In genomic region chr11:34773826-34774225, GRCh38 we compare ENCODE assay signal across 28 cellular contexts.
DNase-seq lines count a peak whose midpoint lies in the region; ATAC-seq, FAIRE-seq and TF ChIP-seq lines count a peak whose summit lies in the region.
"Had no signal": no experiment of that assay in that cellular context is flagged by ENCODE, and none has a peak within 500 bp of the region (broad histone marks: within the 10 kb centered on the region; RNA-seq: fewer than 3 reads in every experiment).

No MANE protein-coding gene starts in this region.

- no peak for TF ChIP-seq EP300 in A549 (IDR thresholded peaks at IDR 0.05)

- in situ Hi-C loops in astrocyte of the cerebellum (cut with HindIII; ENCODE audit: low sequenced_read_pairs) = no loop called here

- H3K36me3 ChIP-seq in HCT116 (ENCODE audit: control insufficient read depth in 1 of 2, insufficient read depth in 2 of 2, low read length in 2 of 2) = no peaks in the 10 kb centered on the region
- H3K36me3 ChIP-seq: gastrocnemius medialis, right atrium auricular region, SJSA1, transverse colon had no signal

- 17% methylated on average over 1 of the region's 1 CpG for WGBS in A549 (ENCODE audit: missing lambda C conversion rate)

- H3K9ac ChIP-seq in HCT116 (ENCODE audit: low read length) = no peak overlapping the region

- H3K4me1 ChIP-seq in A549 (no peaks in the 10 kb centered on the region), HCT116 (ENCODE audit: control insufficient read depth in 1 of 2, insufficient read depth in 2 of 2, low read length in 2 of 2) (no peaks in the 10 kb centered on the region)
- H3K4me1 ChIP-seq: gastrocnemius medialis, right atrium auricular region, SJSA1, transverse colon had no signal

- TF ChIP-seq CTCF in A549 (IDR thresholded peaks at IDR 0.05) (no peak), HCT116 (IDR thresholded peaks at IDR 0.05 in 2 of 3, conservative IDR thresholded peaks at IDR 0.05 in 1 of 3; ENCODE audit: borderline replicate concordance in 1 of 3, insufficient read depth in 1 of 3, low read depth in 2 of 3, low read length in 2 of 3) (no peak), astrocyte of the cerebellum (IDR thresholded peaks at IDR 0.05; ENCODE audit: low read depth, low read length, missing control alignments) (no peak)

- intact Hi-C loops in HCT116 (cut with micrococcal nuclease) = loop anchor here (10.0 kb wide), 1 partner anchor 179 kb away; no protein-coding TSS in a partner anchor

- TF ChIP-seq POLR2A in A549 (IDR thresholded peaks at IDR 0.05; ENCODE audit: low read length) (no peak), HCT116 (IDR thresholded peaks at IDR 0.05; ENCODE audit: borderline replicate concordance, extremely low read depth, insufficient read depth, insufficient read length) (no peak)

- H4K20me1 ChIP-seq in HCT116 (ENCODE audit: insufficient read depth) = no peaks in the 10 kb centered on the region

- BruUV-seq in HCT116 (replicated peaks; lab: Mats Ljungman, UMichigan) = no TSS peak

- TF ChIP-seq RAD21 in A549 (conservative IDR thresholded peaks at IDR 0.05 in 1 of 2, IDR thresholded peaks at IDR 0.05 in 1 of 2) = no peak
- TF ChIP-seq RAD21 in HCT116 (IDR thresholded peaks at IDR 0.05; ENCODE audit: low read depth) = no peak

- H3K27ac ChIP-seq in A549 (no peak overlapping the region), HCT116 (ENCODE audit: low read depth, low read length) (no peak overlapping the region)
- H3K27ac ChIP-seq: dorsolateral prefrontal cortex, gastrocnemius medialis, right atrium auricular region, SJSA1, transverse colon had no signal

- H3K4me3 ChIP-seq in A549 (no peak overlapping the region), HCT116 (replicated peaks in 1 of 2; ENCODE audit: low read depth in 1 of 2, low read length in 2 of 2) (no peak overlapping the region), astrocyte of the cerebellum (ENCODE audit: low read depth, low read length) (no peak overlapping the region)
- H3K4me3 ChIP-seq: dorsolateral prefrontal cortex, gastrocnemius medialis, right atrium auricular region, SJSA1, transverse colon had no signal

- CTCF ChIA-PET in A549 (lab: Yijun Ruan, JAX) = interaction anchor here (0.8 kb wide), 1 partner anchor 187 kb away, joined by 3 read pairs; no protein-coding TSS in a partner anchor
- CTCF ChIA-PET in HCT116 (lab: Charles Lee) = no interaction called here

- no peaks in the 10 kb centered on the region for H3K9me2 ChIP-seq in HCT116 (ENCODE audit: insufficient read depth)

- peak; percentile 63 for FAIRE-seq in A549 (lab: Jason Lieb, UNC)
- FAIRE-seq: HTR-8/SVneo, kidney had no signal

- RAD21 ChIA-PET in HCT116 (lab: Charles Lee; ENCODE audit: low non-redundant PET in 1 of 2, low total read pairs in 2 of 2, uncharacterized antibody in 2 of 2, unreplicated experiment in 2 of 2) = no interaction called here

- POLR2A ChIA-PET in A549 (lab: Yijun Ruan, JAX) (no interaction called here), HCT116 (lab: Charles Lee) (no interaction called here)

- no peaks in the 10 kb centered on the region for H3K27me3 ChIP-seq in HCT116 (ENCODE audit: insufficient read depth, low read length)
- H3K27me3 ChIP-seq: dorsolateral prefrontal cortex, right atrium auricular region, SJSA1, transverse colon had no signal

- DNase-seq in A549 (ENCODE audit: low read depth in 1 of 2, low spot score in 1 of 2) = no peak
- DNase-seq in HCT116 (ENCODE audit: low read depth, low spot score) = no peak
- peak; percentile 96 for DNase-seq in astrocyte of the cerebellum (ENCODE audit: low read depth)
- peak; percentile 60 for DNase-seq in glomerular visceral epithelial cell (ENCODE audit: extremely low spot score)
- DNase-seq in NOMO-1 treated with DMSO at 0.1 percent for 48 hours (lab: John Stamatoyannopoulos, UW; ENCODE audit: unreplicated experiment) = no peak
- DNase-seq: activated CD4-positive, alpha-beta T cell treated with anti-CD3 and anti-CD28 coated beads for 1 hour; activated CD8-positive, alpha-beta memory T cell treated with anti-CD3 and anti-CD28 coated beads for 24 hours; activated naive CD4-positive, alpha-beta T cell; activated T-cell treated with anti-CD3 and anti-CD28 coated beads, Interleukin-2, amount 50 U/mL, for 24 hours; amygdala; DMS 273 treated with DMSO at 0.1 percent for 48 hours; dorsolateral prefrontal cortex; gastrocnemius medialis; GF-D8; kidney; NCI-H1694 treated with DMSO at 0.1 percent for 48 hours; NCI-H2171 treated with DMSO at 0.1 percent for 48 hours; NCI-H774; nucleus accumbens; stimulated activated naive CD8-positive, alpha-beta T cell treated with anti-CD3 and anti-CD28 coated beads, Interleukin-15, amount 100 ng/mL, for 72 hours; transverse colon had no signal

- no peaks in the 10 kb centered on the region for H3K79me2 ChIP-seq in HCT116 (ENCODE audit: insufficient read depth, low read length)

- H3K4me2 ChIP-seq in A549 (no peak overlapping the region), HCT116 (ENCODE audit: low read length) (no peak overlapping the region)

- H2AFZ ChIP-seq in HCT116 (ENCODE audit: low read depth, low read length, poor library complexity, severe bottlenecking) = peak overlapping the region; percentile 17

- H3K9me3 ChIP-seq in A549 (no peaks in the 10 kb centered on the region), HCT116 (ENCODE audit: control insufficient read depth in 1 of 2, insufficient read depth in 1 of 2, low read depth in 1 of 2, low read length in 2 of 2) (no peaks in the 10 kb centered on the region)
- H3K9me3 ChIP-seq: gastrocnemius medialis, SJSA1, transverse colon had no signal

- ATAC-seq in A549 (no peak), HCT116 (no peak), HG02678 (IDR thresholded peaks at IDR 0.05; ENCODE audit: unreplicated experiment) (no peak), HG03520 (IDR thresholded peaks at IDR 0.05; ENCODE audit: unreplicated experiment) (no peak), HG03175 (IDR thresholded peaks at IDR 0.05; ENCODE audit: unreplicated experiment) (no peak)
- ATAC-seq: gastrocnemius medialis; Panc1; stimulated activated naive CD8-positive, alpha-beta T cell treated with anti-CD3 and anti-CD28 coated beads, Interleukin-15, amount 100 ng/mL, for 72 hours had no signal

TF ChIP-seq in A549, 52 proteins besides CTCF, POLR2A, EP300 and RAD21 (continues in another document):
- TF ChIP-seq RNF2 (IDR thresholded peaks at IDR 0.05; ENCODE audit: borderline replicate concordance, low read depth) (no peak), CHD2 (IDR thresholded peaks at IDR 0.05; ENCODE audit: low read length, partially characterized antibody) (no peak), SMC3 (IDR thresholded peaks at IDR 0.05) (no peak), SREBF2 (IDR thresholded peaks at IDR 0.05) (no peak), MAFK (IDR thresholded peaks at IDR 0.05; ENCODE audit: partially characterized antibody) (no peak)

TF ChIP-seq in HCT116, 20 proteins besides CTCF, POLR2A, EP300 and RAD21 (continues in another document):
- TF ChIP-seq, protein P1, sequence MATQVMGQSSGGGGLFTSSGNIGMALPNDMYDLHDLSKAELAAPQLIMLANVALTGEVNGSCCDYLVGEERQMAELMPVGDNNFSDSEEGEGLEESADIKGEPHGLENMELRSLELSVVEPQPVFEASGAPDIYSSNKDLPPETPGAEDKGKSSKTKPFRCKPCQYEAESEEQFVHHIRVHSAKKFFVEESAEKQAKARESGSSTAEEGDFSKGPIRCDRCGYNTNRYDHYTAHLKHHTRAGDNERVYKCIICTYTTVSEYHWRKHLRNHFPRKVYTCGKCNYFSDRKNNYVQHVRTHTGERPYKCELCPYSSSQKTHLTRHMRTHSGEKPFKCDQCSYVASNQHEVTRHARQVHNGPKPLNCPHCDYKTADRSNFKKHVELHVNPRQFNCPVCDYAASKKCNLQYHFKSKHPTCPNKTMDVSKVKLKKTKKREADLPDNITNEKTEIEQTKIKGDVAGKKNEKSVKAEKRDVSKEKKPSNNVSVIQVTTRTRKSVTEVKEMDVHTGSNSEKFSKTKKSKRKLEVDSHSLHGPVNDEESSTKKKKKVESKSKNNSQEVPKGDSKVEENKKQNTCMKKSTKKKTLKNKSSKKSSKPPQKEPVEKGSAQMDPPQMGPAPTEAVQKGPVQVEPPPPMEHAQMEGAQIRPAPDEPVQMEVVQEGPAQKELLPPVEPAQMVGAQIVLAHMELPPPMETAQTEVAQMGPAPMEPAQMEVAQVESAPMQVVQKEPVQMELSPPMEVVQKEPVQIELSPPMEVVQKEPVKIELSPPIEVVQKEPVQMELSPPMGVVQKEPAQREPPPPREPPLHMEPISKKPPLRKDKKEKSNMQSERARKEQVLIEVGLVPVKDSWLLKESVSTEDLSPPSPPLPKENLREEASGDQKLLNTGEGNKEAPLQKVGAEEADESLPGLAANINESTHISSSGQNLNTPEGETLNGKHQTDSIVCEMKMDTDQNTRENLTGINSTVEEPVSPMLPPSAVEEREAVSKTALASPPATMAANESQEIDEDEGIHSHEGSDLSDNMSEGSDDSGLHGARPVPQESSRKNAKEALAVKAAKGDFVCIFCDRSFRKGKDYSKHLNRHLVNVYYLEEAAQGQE (IDR thresholded peaks at IDR 0.05; ENCODE audit: low read depth) = no peak
- TF ChIP-seq, protein P2, sequence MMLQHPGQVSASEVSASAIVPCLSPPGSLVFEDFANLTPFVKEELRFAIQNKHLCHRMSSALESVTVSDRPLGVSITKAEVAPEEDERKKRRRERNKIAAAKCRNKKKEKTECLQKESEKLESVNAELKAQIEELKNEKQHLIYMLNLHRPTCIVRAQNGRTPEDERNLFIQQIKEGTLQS (IDR thresholded peaks at IDR 0.05) = no peak
- no peak for TF ChIP-seq CEBPB (IDR thresholded peaks at IDR 0.05; ENCODE audit: low read depth)
- TF ChIP-seq JUND (IDR thresholded peaks at IDR 0.05) = no peak
- TF ChIP-seq, protein P3, sequence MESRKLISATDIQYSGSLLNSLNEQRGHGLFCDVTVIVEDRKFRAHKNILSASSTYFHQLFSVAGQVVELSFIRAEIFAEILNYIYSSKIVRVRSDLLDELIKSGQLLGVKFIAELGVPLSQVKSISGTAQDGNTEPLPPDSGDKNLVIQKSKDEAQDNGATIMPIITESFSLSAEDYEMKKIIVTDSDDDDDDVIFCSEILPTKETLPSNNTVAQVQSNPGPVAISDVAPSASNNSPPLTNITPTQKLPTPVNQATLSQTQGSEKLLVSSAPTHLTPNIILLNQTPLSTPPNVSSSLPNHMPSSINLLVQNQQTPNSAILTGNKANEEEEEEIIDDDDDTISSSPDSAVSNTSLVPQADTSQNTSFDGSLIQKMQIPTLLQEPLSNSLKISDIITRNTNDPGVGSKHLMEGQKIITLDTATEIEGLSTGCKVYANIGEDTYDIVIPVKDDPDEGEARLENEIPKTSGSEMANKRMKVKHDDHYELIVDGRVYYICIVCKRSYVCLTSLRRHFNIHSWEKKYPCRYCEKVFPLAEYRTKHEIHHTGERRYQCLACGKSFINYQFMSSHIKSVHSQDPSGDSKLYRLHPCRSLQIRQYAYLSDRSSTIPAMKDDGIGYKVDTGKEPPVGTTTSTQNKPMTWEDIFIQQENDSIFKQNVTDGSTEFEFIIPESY (IDR thresholded peaks at IDR 0.05; ENCODE audit: extremely low read depth, insufficient replicate concordance, low read length) = no peak
- TF ChIP-seq POLR2AphosphoS5 (IDR thresholded peaks at IDR 0.05; ENCODE audit: low read depth, low read length) = no peak
- TF ChIP-seq, protein P4, sequence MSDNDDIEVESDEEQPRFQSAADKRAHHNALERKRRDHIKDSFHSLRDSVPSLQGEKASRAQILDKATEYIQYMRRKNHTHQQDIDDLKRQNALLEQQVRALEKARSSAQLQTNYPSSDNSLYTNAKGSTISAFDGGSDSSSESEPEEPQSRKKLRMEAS (IDR thresholded peaks at IDR 0.05) = no peak

Comparison
In these comparisons a context has a peak if more than half of its experiments do, and no peak if none do; other contexts are left out.
1. DNase-seq: peak in astrocyte of the cerebellum (single experiment) and glomerular visceral epithelial cell (single experiment); none in A549 (0 of 2), HCT116 (single experiment) and NOMO-1 treated with DMSO at 0.1 percent for 48 hours (single experiment).